Comparison of ENCODE assay signal across 1 cellular context in the genomic region with DNA sequence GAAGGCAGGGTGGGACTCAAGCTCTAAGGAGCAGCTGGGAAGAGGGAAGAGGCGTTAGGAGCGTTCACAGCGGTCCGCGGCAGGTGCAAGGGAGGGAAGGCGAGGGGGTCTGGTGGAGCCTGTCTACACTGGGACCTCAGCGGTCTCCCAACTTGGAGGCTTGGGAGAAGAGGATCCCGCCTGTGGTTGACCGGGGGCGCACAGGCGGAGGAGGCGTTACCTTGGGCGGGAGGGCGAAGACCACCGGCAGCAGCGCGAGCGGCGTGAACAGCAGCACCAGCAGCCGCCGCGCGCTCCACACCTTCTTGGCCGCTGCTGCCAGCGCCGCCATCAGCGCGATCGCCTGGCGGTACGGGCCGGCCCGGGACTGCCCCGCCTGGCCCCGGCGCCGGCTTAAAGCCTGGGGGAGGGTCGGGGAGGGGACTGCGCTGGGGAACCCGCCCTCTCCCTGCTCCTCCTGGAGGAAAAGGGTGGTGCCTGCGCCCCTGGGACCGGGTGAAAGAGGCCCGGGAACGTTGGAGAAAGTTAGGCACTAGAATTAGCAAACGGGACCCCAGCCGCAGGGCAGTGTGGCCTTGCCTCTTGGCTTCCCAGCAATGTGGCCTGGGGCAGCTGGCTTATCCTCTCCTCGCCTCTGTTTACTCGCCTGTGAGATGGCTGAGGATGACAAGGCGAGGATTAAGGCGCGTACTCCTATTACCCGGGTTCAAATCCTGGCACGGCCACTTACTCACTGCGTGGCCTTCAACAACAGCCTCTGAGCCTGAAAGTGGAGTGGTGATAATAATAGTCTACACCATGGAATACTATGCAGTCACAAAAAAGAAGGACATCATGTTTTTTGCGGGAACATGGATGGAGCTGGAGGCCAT.
TF ChIP-seq lines count a peak whose summit lies in the region.

A gene with protein sequence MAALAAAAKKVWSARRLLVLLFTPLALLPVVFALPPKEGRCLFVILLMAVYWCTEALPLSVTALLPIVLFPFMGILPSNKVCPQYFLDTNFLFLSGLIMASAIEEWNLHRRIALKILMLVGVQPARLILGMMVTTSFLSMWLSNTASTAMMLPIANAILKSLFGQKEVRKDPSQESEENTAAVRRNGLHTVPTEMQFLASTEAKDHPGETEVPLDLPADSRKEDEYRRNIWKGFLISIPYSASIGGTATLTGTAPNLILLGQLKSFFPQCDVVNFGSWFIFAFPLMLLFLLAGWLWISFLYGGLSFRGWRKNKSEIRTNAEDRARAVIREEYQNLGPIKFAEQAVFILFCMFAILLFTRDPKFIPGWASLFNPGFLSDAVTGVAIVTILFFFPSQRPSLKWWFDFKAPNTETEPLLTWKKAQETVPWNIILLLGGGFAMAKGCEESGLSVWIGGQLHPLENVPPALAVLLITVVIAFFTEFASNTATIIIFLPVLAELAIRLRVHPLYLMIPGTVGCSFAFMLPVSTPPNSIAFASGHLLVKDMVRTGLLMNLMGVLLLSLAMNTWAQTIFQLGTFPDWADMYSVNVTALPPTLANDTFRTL (minus strand): TSS at position 369 of the 872 bp plus-strand sequence. CDS start 38 bp downstream, at position 331.

TF ChIP-seq in neural cell, 6 proteins besides CTCF, POLR2A, EP300 and RAD21 (continued from another document):
- TF ChIP-seq MXI1 (conservative IDR thresholded peaks at IDR 0.05; ENCODE audit: poor library complexity, severe bottlenecking) (no peak), SMC3 (conservative IDR thresholded peaks at IDR 0.05; ENCODE audit: poor library complexity) (no peak)
